ENCODE assay signal across 9 cellular contexts in the genomic region with DNA sequence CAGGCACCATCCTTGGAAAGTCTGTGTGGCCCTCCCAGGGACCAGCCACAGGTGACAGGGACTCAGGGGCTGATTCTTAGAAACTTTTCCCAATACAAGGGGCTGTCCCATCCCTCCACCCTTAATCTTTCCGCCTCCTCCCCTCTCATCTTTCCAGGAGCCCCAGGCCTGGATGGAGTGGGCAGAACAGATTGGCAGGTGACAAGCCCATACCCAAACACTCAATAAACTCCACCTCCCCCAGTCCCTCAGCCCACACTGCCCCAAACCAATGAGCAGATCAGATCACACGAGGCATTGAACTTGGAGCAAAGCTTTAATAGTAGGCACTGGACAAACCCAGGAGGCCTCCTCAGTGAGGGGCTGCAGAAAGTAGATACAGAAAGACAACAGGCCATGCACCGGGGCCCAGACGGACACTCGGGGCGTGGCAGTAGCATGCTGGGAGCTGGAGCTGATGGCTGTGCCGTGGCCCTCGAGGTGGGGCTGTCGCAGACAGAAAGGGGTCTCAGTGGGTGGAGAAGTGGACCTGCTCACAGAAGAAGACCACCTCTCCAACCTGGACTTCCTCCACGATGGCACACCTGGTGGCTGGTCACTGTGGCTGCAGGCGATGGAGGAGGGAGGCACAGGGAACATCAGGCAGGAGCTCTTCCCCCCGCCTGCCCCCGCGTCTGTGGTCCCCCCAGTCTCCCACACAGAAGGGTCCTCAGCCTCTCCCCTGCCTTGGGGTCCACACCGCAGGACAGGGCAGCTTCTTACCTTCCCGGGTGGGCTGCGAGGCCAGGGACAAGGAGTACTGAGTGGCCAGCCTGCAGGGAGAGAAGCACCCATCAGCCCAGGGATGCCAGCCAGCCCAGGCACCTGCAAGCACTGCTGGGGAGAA. TPM values are rescaled to one million over a fixed set of nuclear protein-coding genes. Genes with fewer than 3 reads are reported as not detected.
DNase-seq lines count a peak whose midpoint lies in the region; ATAC-seq and TF ChIP-seq lines count a peak whose summit lies in the region.
"Not testable (repeated sequence)": the region's sequence is repeated elsewhere in the genome, so short reads cannot be mapped to it uniquely, and the experiment has no call there.
"Had no signal": no experiment of that assay in that cellular context is flagged by ENCODE, and none has a peak within 500 bp of the region (broad histone marks: within the 10 kb centered on the region; RNA-seq: fewer than 3 reads in every experiment).

No MANE protein-coding gene starts in this region.

- H3K27ac ChIP-seq in RWPE2 (ENCODE audit: poor library complexity, severe bottlenecking) (peak overlapping the region; percentile 99), breast epithelium (peak overlapping the region; percentile 87 to 90), epithelial cell of prostate (peak overlapping the region; percentile 100)
- not testable (repeated sequence) for H3K27ac ChIP-seq in lower lobe of right lung

- not testable (repeated sequence) for H3K9me3 ChIP-seq in RWPE2 (ENCODE audit: severe bottlenecking); breast epithelium; lower lobe of right lung

- peaks cover 31% of the 10 kb centered on the region for H3K36me3 ChIP-seq in RWPE2 (ENCODE audit: low read depth)
- not testable (repeated sequence) for H3K36me3 ChIP-seq in breast epithelium, lower lobe of right lung

- DNase-seq in Calu3; RWPE2 (ENCODE audit: low spot score); epithelial cell of prostate (ENCODE audit: low read depth, low spot score); osteocyte (ENCODE audit: extremely low spot score, unreplicated experiment); stimulated activated effector memory CD8-positive, alpha-beta T cell treated with anti-CD3 and anti-CD28 coated beads, Interleukin-12 subunit alpha, Interleukin-12 subunit beta, amount 100 ng/mL, for 72 hours (ENCODE audit: low spot score in 2 of 2): not testable (repeated sequence)
- peak in 1 of 2 donors; percentile 43 for DNase-seq in breast epithelium (ENCODE audit: low spot score in 2 of 2)
- peak; percentile 21 for DNase-seq in lower lobe of right lung

- H3K36me3 Mint-ChIP-seq in Calu3 (ENCODE audit: insufficient read depth, unreplicated experiment): peaks cover 55% of the 10 kb centered on the region
- not testable (repeated sequence) for H3K36me3 Mint-ChIP-seq in osteocyte (ENCODE audit: unreplicated experiment); stimulated activated effector memory CD8-positive, alpha-beta T cell treated with anti-CD3 and anti-CD28 coated beads, Interleukin-12 subunit alpha, Interleukin-12 subunit beta, amount 100 ng/mL, for 72 hours

- intact Hi-C loops in Calu3 (cut with micrococcal nuclease; ENCODE audit: unreplicated experiment); breast epithelium (cut with DNase I; ENCODE audit: low total_unique reads); lower lobe of right lung (cut with DNase I): not testable (repeated sequence)

- H3K4me1 Mint-ChIP-seq in Calu3 (ENCODE audit: low read depth, unreplicated experiment): peaks cover 59% of the 10 kb centered on the region
- peaks cover 62% of the 10 kb centered on the region for H3K4me1 Mint-ChIP-seq in osteocyte (ENCODE audit: unreplicated experiment)
- not testable (repeated sequence) for H3K4me1 Mint-ChIP-seq in stimulated activated effector memory CD8-positive, alpha-beta T cell treated with anti-CD3 and anti-CD28 coated beads, Interleukin-12 subunit alpha, Interleukin-12 subunit beta, amount 100 ng/mL, for 72 hours

- not testable (repeated sequence) for TF ChIP-seq POLR2A in breast epithelium (IDR thresholded peaks at IDR 0.05)

- peak; percentile 32 for TF ChIP-seq CTCF in Calu3 (IDR thresholded peaks at IDR 0.05; ENCODE audit: unreplicated experiment)
- not testable (repeated sequence) for TF ChIP-seq CTCF in RWPE2 (IDR thresholded peaks at IDR 0.05; ENCODE audit: poor library complexity, severe bottlenecking); breast epithelium (IDR thresholded peaks at IDR 0.05); lower lobe of right lung (IDR thresholded peaks at IDR 0.05); osteocyte (IDR thresholded peaks at IDR 0.05)

- H3K4me3 Mint-ChIP-seq in Calu3 (ENCODE audit: low read depth, unreplicated experiment): peak overlapping the region; percentile 4
- H3K4me3 Mint-ChIP-seq in osteocyte (ENCODE audit: unreplicated experiment): peak overlapping the region; percentile 14
- not testable (repeated sequence) for H3K4me3 Mint-ChIP-seq in stimulated activated effector memory CD8-positive, alpha-beta T cell treated with anti-CD3 and anti-CD28 coated beads, Interleukin-12 subunit alpha, Interleukin-12 subunit beta, amount 100 ng/mL, for 72 hours

- peaks cover 21% of the 10 kb centered on the region for H3K4me1 ChIP-seq in RWPE2 (ENCODE audit: insufficient read depth, poor library complexity, severe bottlenecking)
- not testable (repeated sequence) for H3K4me1 ChIP-seq in breast epithelium, lower lobe of right lung

- H3K27ac Mint-ChIP-seq in Calu3 (ENCODE audit: unreplicated experiment): peak overlapping the region; percentile 66
- H3K27ac Mint-ChIP-seq in osteocyte (ENCODE audit: unreplicated experiment): peak overlapping the region; percentile 91
- peak overlapping the region; percentile 73 for H3K27ac Mint-ChIP-seq in stimulated activated effector memory CD8-positive, alpha-beta T cell treated with anti-CD3 and anti-CD28 coated beads, Interleukin-12 subunit alpha, Interleukin-12 subunit beta, amount 100 ng/mL, for 72 hours

- CTCF ChIA-PET in Calu3 (lab: Charles Lee): interaction anchor here (1.0 to 2.3 kb wide), 5 partner anchors 20 to 78 kb away, joined by 3 to 14 read pairs (median 3); no protein-coding TSS in a partner anchor

- TSS peak; percentile 47 for BruUV-seq in Calu3 (replicated peaks; lab: Mats Ljungman, UMichigan)

- H3K4me3 ChIP-seq in RWPE2 (ENCODE audit: severe bottlenecking); lower lobe of right lung: not testable (repeated sequence)
- H3K4me3 ChIP-seq in breast epithelium: peak overlapping the region in 1 of 3 donors; percentile 39

- not testable (repeated sequence) for H3K27me3 Mint-ChIP-seq in Calu3 (ENCODE audit: unreplicated experiment); osteocyte (ENCODE audit: unreplicated experiment)

- ATAC-seq in RWPE2 (ENCODE audit: low read depth); lower lobe of right lung; stimulated activated effector memory CD8-positive, alpha-beta T cell treated with anti-CD3 and anti-CD28 coated beads, Interleukin-12 subunit alpha, Interleukin-12 subunit beta, amount 100 ng/mL, for 72 hours: not testable (repeated sequence)

- not testable (repeated sequence) for H3K27me3 ChIP-seq in RWPE2 (ENCODE audit: insufficient read depth, poor library complexity, severe bottlenecking); breast epithelium; lower lobe of right lung (ENCODE audit: low read depth)

- H3K9me3 Mint-ChIP-seq in Calu3 (ENCODE audit: low read depth, unreplicated experiment); osteocyte (ENCODE audit: unreplicated experiment); stimulated activated effector memory CD8-positive, alpha-beta T cell treated with anti-CD3 and anti-CD28 coated beads, Interleukin-12 subunit alpha, Interleukin-12 subunit beta, amount 100 ng/mL, for 72 hours: not testable (repeated sequence)

RNA-seq across cellular contexts. Expression of gene KRT17, which starts 1.9 kb away (rescaled TPM):
- 472 and 593 TPM in 2 replicates for total RNA-seq in Calu3 (2022)
- total RNA-seq in breast epithelium: 1,000 to 10,000 TPM in 2 of 3 donors, 1 to 10 TPM in 1; 1.9 to 1,676 (median 1,373) TPM
- 2.6 TPM for total RNA-seq in lower lobe of right lung
- 40.5 and 43.2 TPM in 2 replicates for total RNA-seq in osteocyte
- total RNA-seq: Right ventricle myocardium superior had no signal

RNA-seq across cellular contexts. Expression of gene KRT16, which starts 13.7 kb away (rescaled TPM):
- total RNA-seq in Calu3 (2022) (3.8 and 4.2 TPM in 2 replicates), breast epithelium (100 to 1,000 TPM in 1 of 3 donors, 10 to 100 TPM in 1, 1 to 10 TPM in 1; 2.6 to 100 (median 51.8) TPM), lower lobe of right lung (not detected), osteocyte (1.3 and 1.4 TPM in 2 replicates)
- total RNA-seq: LHCN-M2, Right ventricle myocardium superior had no signal

RNA-seq across cellular contexts. Expression of gene KRT14, which starts 39.6 kb away (rescaled TPM):
- 3.8 and 12.2 TPM in 2 replicates for total RNA-seq in Calu3 (2022)
- 100 to 1,000 TPM in 2 of 3 donors, under 1 TPM in 1; 0.80 to 692 (median 388) TPM for total RNA-seq in breast epithelium
- not detected for total RNA-seq in lower lobe of right lung
- total RNA-seq in osteocyte: not detected in 2 replicates
- total RNA-seq: LHCN-M2, Right ventricle myocardium superior had no signal

RNA-seq across cellular contexts. Expression of gene KRT9, which starts 54.4 kb away (rescaled TPM):
- total RNA-seq in Calu3 (2022): not detected in 2 replicates
- under 1 TPM in 1 of 3 donors, not detected in 2; 0.44 TPM for total RNA-seq in breast epithelium
- not detected for total RNA-seq in lower lobe of right lung
- total RNA-seq in osteocyte: 0.30 TPM in 1 of 2 replicates, not detected in the other
- total RNA-seq: LHCN-M2, Right ventricle myocardium superior had no signal
